Comparison of ENCODE assay signal across 1 cellular context in genomic region chr17:42760652-42761581, GRCh38.
A peak's percentile ranks its signal among the peaks of the same experiment; 100 is the strongest.
TF ChIP-seq lines count a peak whose summit lies in the region.

Gene RAMP2, plus strand, starts transcription at chr17:42761227. Its CDS starts 35 bp downstream, at chr17:42761262.

TF ChIP-seq in HepG2, 621 proteins besides CTCF, POLR2A, EP300 and RAD21 (continued from another document and continues in another):
- TF ChIP-seq DRAP1 (CRISPR knock-in tag; IDR thresholded peaks at IDR 0.05) (no peak), ZNF280D (CRISPR knock-in tag; IDR thresholded peaks at IDR 0.05) (0 out of 2 replicates have a peak, but pooled peaks have one; percentile 64), RXRA (CRISPR knock-in tag; IDR thresholded peaks at IDR 0.05) (no peak), ZNF777 (CRISPR knock-in tag; IDR thresholded peaks at IDR 0.05) (peak; percentile 95), ZBTB46 (CRISPR knock-in tag; IDR thresholded peaks at IDR 0.05; ENCODE audit: borderline replicate concordance) (no peak), ZNF367 (CRISPR knock-in tag; IDR thresholded peaks at IDR 0.05; ENCODE audit: borderline replicate concordance) (no peak; the same call in 1 of the 2 replicates), KLF11 (CRISPR knock-in tag; IDR thresholded peaks at IDR 0.05) (no peak), FOXA3 (CRISPR knock-in tag; IDR thresholded peaks at IDR 0.05) (no peak), ZC3H13 (CRISPR knock-in tag; IDR thresholded peaks at IDR 0.05) (no peak), REST (IDR thresholded peaks at IDR 0.05; ENCODE audit: borderline replicate concordance in 1 of 2, low read depth in 1 of 2, low read length in 2 of 2) (peak; percentile 45 to 90), KDM2A (CRISPR knock-in tag; IDR thresholded peaks at IDR 0.05; ENCODE audit: borderline replicate concordance, low read depth) (peak; percentile 71; the same call in 1 of the 2 replicates), HES4 (CRISPR knock-in tag; IDR thresholded peaks at IDR 0.05; ENCODE audit: borderline replicate concordance) (peak; percentile 90), TFDP1 (CRISPR knock-in tag; IDR thresholded peaks at IDR 0.05; ENCODE audit: borderline replicate concordance) (peak; percentile 61; the same call in 1 of the 2 replicates), RFX1 (IDR thresholded peaks at IDR 0.05) (no peak), PHF8 (CRISPR knock-in tag; IDR thresholded peaks at IDR 0.05) (peak; percentile 30; the same call in 1 of the 2 replicates), ZNF432 (CRISPR knock-in tag; IDR thresholded peaks at IDR 0.05; ENCODE audit: borderline replicate concordance) (no peak), MTERF4 (CRISPR knock-in tag; IDR thresholded peaks at IDR 0.05) (peak; percentile 53; the same call in 1 of the 2 replicates), POLR2G (IDR thresholded peaks at IDR 0.05; ENCODE audit: low read depth, low read length) (0 out of 2 replicates have a peak, but pooled peaks have one; percentile 24), FOXK1 (CRISPR knock-in tag; IDR thresholded peaks at IDR 0.05; ENCODE audit: borderline replicate concordance, low read depth) (no peak), NCOR1 (IDR thresholded peaks at IDR 0.05; ENCODE audit: borderline replicate concordance, low read length) (no peak), IRX3 (CRISPR knock-in tag; IDR thresholded peaks at IDR 0.05; ENCODE audit: borderline replicate concordance, low read depth) (peak; percentile 73; the same call in 1 of the 2 replicates), SP2 (CRISPR knock-in tag; IDR thresholded peaks at IDR 0.05) (0 out of 2 replicates have a peak, but pooled peaks have one; percentile 36), GLI4 (CRISPR knock-in tag; IDR thresholded peaks at IDR 0.05; ENCODE audit: borderline replicate concordance) (0 out of 2 replicates have a peak, but pooled peaks have one; percentile 44), ZBTB10 (CRISPR knock-in tag; IDR thresholded peaks at IDR 0.05; ENCODE audit: borderline replicate concordance) (peak; percentile 58; the same call in 1 of the 2 replicates), RBM39 (IDR thresholded peaks at IDR 0.05; ENCODE audit: low read depth, low read length, poor library complexity, severe bottlenecking) (peak; percentile 22), ZHX1 (CRISPR knock-in tag; IDR thresholded peaks at IDR 0.05; ENCODE audit: low read depth) (peak; percentile 68; the same call in 1 of the 2 replicates), GPN1 (CRISPR knock-in tag; IDR thresholded peaks at IDR 0.05; ENCODE audit: borderline replicate concordance) (no peak), ZNF678 (CRISPR knock-in tag; IDR thresholded peaks at IDR 0.05) (0 out of 2 replicates have a peak, but pooled peaks have one; percentile 19), RERE (CRISPR knock-in tag; IDR thresholded peaks at IDR 0.05; ENCODE audit: low read depth) (no peak), HOXA5 (CRISPR knock-in tag; IDR thresholded peaks at IDR 0.05) (no peak), SIN3A (IDR thresholded peaks at IDR 0.05; ENCODE audit: borderline replicate concordance, low read depth, low read length) (peak; percentile 33; the same call in 1 of the 2 replicates), FOSL1 (CRISPR knock-in tag; IDR thresholded peaks at IDR 0.05; ENCODE audit: borderline replicate concordance) (no peak), ZSCAN22 (CRISPR knock-in tag; IDR thresholded peaks at IDR 0.05) (no peak)
